ENCODE assay signal across 8 cellular contexts in the genomic region with DNA sequence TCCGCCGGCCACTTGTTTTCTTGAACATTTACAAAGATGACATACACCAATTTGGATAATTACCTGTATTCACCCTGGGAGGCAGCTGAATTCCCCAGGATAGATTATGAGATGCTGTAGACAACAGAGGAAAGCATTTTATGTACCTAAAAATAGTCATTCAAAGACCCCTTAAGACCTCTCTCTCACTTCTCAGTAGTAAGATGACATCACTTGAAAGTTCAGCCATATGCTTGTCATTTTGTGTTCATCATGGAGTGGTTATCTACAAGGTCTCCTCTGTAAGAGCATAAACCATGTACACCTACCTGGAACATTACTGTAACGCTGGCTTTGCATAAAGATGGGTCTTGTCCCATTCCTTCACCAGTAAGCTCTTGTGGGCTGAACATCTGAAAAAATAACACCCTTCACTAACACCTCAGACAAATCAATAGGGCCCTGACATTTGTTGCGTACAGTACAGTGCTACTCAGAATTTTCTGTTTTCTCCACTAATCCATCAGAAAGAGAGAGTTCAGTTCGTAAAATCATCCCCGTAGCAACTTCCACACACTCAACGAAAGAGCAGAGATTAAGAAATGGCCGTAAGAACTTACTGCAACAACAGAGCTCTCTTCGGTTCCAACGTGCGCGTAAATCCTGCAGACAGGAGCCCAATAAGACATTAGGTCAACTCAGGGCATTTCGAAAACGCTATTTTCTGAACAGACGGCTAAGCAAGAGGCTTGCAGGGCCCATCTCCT. TPM values are rescaled to one million over a fixed set of nuclear protein-coding genes. Genes with fewer than 3 reads are reported as not detected.
DNase-seq lines count a peak whose midpoint lies in the region; ATAC-seq and TF ChIP-seq lines count a peak whose summit lies in the region.

No MANE protein-coding gene starts in this region.

- H3K27ac ChIP-seq in right atrium auricular region (peak overlapping the region; percentile 63 to 70), spleen (peak overlapping the region; percentile 45 to 90 (median 86))

- H3K9me3 ChIP-seq in T-helper 17 cell (ENCODE audit: control insufficient read depth, low read length, poor library complexity, severe bottlenecking) = no peaks in the 10 kb centered on the region
- no peaks in the 10 kb centered on the region for H3K9me3 ChIP-seq in right atrium auricular region
- H3K9me3 ChIP-seq in spleen = no peaks in the 10 kb centered on the region

- H3K36me3 Mint-ChIP-seq in T-helper 17 cell (ENCODE audit: low read depth) = peaks cover 8% of the 10 kb centered on the region

- H3K27ac Mint-ChIP-seq in T-helper 17 cell = peak overlapping the region; percentile 98

- intact Hi-C loops in spleen (cut with DNase I; ENCODE audit: low total_unique reads) = loop anchor here (5.0 kb wide), 1 partner anchor 68 kb away; a partner anchor contains a TSS

- DNase-seq in HFF-Myc (ENCODE audit: extremely low read depth, low read depth) (no peak), T-helper 17 cell (no peak), right atrium auricular region (ENCODE audit: low spot score) (no peak), spleen (no peak), T-helper 9 cell (no peak), GM10266 (ENCODE audit: extremely low spot score) (no peak), NCI-H345 (lab: John Stamatoyannopoulos, UW) (no peak)

- 0 to 2% (median 2%) methylated on average over 15 of the region's 15 CpGs for WGBS in spleen, 5 donors

- no peak for ATAC-seq in T-helper 17 cell
- ATAC-seq in GM21576 (IDR thresholded peaks at IDR 0.05; ENCODE audit: unreplicated experiment) = no peak

- peak overlapping the region; percentile 98 for H3K4me3 ChIP-seq in HFF-Myc (replicated peaks; ENCODE audit: low read depth, low read length)
- H3K4me3 ChIP-seq in right atrium auricular region = peak overlapping the region; percentile 51 to 78
- H3K4me3 ChIP-seq in spleen = peak overlapping the region; percentile 61 to 95 (median 85)

- TF ChIP-seq CTCF in HFF-Myc (IDR thresholded peaks at IDR 0.05; ENCODE audit: low read depth, low read length, missing control alignments) = no peak
- TF ChIP-seq CTCF in right atrium auricular region (IDR thresholded peaks at IDR 0.05) = no peak
- TF ChIP-seq CTCF in spleen (IDR thresholded peaks at IDR 0.05 in 8 of 11, conservative IDR thresholded peaks at IDR 0.05 in 3 of 11) = no peak
- no peak for TF ChIP-seq CTCF in GM10266 (IDR thresholded peaks at IDR 0.05; ENCODE audit: control insufficient read depth, insufficient read depth, low read depth, missing control alignments)

- TF ChIP-seq POLR2A in spleen (IDR thresholded peaks at IDR 0.05) = no peak

- H3K4me1 ChIP-seq in right atrium auricular region (peaks cover 0 to 32% of the 10 kb centered on the region in 2 donors), spleen (peaks cover 22 to 72% (median 52%) of the 10 kb centered on the region in 6 donors)

- peaks cover 57% of the 10 kb centered on the region for H3K4me1 Mint-ChIP-seq in T-helper 17 cell

- no peaks in the 10 kb centered on the region for H3K27me3 ChIP-seq in right atrium auricular region
- no peaks in the 10 kb centered on the region for H3K27me3 ChIP-seq in spleen (replicated peaks in 1 of 7)

- H3K27me3 Mint-ChIP-seq in T-helper 17 cell = no peaks in the 10 kb centered on the region

- peak overlapping the region; percentile 95 for H3K4me3 Mint-ChIP-seq in T-helper 17 cell

- peaks cover 29% of the 10 kb centered on the region for H3K36me3 ChIP-seq in right atrium auricular region
- H3K36me3 ChIP-seq in spleen = peaks cover 0 to 39% (median 33%) of the 10 kb centered on the region in 6 donors

RNA-seq across cellular contexts. Expression of a gene that starts 15.6 kb away (rescaled TPM):
- total RNA-seq in T-helper 17 cell (100 to 1,000 TPM; 146 to 163 TPM), right atrium auricular region (10 to 100 TPM; 17.8 to 26.8 TPM), spleen (10 to 100 TPM; 29.0 to 62.2 (median 46.4) TPM)
- polyA plus RNA-seq in spleen = 10 to 100 TPM; 56.0 to 66.2 (median 60.1) TPM

RNA-seq across cellular contexts. Expression of a gene that starts 22.4 kb away (rescaled TPM):
- not detected for total RNA-seq in T-helper 17 cell
- not detected for total RNA-seq in right atrium auricular region
- not detected for total RNA-seq in spleen
- polyA plus RNA-seq in spleen = not detected

RNA-seq across cellular contexts. Expression of a gene that starts 23.1 kb away (rescaled TPM):
- total RNA-seq in T-helper 17 cell (100 to 1,000 TPM; 103 to 119 TPM), right atrium auricular region (10 to 100 TPM; 15.2 to 24.7 TPM), spleen (10 to 100 TPM; 40.5 to 50.7 (median 43.7) TPM)
- polyA plus RNA-seq in spleen = 10 to 100 TPM; 20.9 to 27.0 (median 23.5) TPM

RNA-seq across cellular contexts. Expression of a gene that starts 25.7 kb away (rescaled TPM):
- total RNA-seq in T-helper 17 cell = 100 to 1,000 TPM; 233 to 240 TPM
- total RNA-seq in right atrium auricular region = 10 to 100 TPM; 27.7 to 64.9 TPM
- 100 to 1,000 TPM; 102 to 138 (median 114) TPM for total RNA-seq in spleen
- polyA plus RNA-seq in spleen = 10 to 100 TPM; 48.7 to 58.4 (median 52.8) TPM

RNA-seq across cellular contexts. Expression of a gene that starts 49.8 kb away (rescaled TPM):
- total RNA-seq in T-helper 17 cell = 100 to 1,000 TPM; 271 to 305 TPM
- 10 to 100 TPM; 33.9 to 35.9 TPM for total RNA-seq in right atrium auricular region
- 100 to 1,000 TPM in 4 of 7 donors, 10 to 100 TPM in 3; 87.7 to 125 (median 118) TPM for total RNA-seq in spleen
- 100 to 1,000 TPM in 2 of 3 donors, 10 to 100 TPM in 1; 83.1 to 271 (median 194) TPM for polyA plus RNA-seq in spleen
